Comparison of ENCODE assay signal across 8 cellular contexts in the genomic region with DNA sequence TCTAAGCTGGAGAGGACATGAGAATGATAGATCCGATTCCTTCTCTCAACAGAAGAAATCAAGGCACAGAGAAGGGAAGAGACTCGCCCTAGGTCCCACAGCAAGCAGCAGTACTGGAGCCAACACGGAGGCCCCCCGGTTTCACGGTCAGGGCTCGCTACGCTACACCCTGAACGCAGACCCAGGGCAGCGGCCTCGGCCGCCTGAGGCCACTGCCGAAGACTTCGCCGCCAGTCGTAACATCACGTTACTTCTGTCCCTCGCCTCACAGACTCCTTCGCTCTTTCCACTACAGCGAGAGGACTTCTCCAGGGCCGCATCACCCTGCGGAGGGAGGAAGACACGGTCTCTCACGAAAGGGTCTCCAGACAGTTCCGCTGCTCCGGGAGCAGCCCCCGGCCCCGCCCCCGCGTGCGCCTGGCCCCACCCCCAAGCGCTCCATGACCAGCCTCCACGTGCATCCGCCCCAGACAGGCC. TPM values are rescaled to one million over a fixed set of nuclear protein-coding genes. Genes with fewer than 3 reads are reported as not detected.
DNase-seq lines count a peak whose midpoint lies in the region; ATAC-seq and TF ChIP-seq lines count a peak whose summit lies in the region.

No MANE protein-coding gene starts in this region.

- intact Hi-C loops in sigmoid colon (cut with DNase I), result loop anchor here (2.0 kb wide), 1 partner anchor 31 kb away; a partner anchor contains a TSS

- H3K9ac ChIP-seq in ES-I3 (ENCODE audit: low read depth, low read length), result peak overlapping the region; percentile 69; the same call in 1 of the 2 replicates

- H3K4me3 ChIP-seq in HFF-Myc (replicated peaks; ENCODE audit: low read depth, low read length) (peak overlapping the region; percentile 88), RWPE2 (ENCODE audit: severe bottlenecking) (peak overlapping the region; percentile 83), foreskin fibroblast (ENCODE audit: low read depth in 1 of 2, low read length in 2 of 2) (peak overlapping the region; percentile 76 to 97), sigmoid colon (peak overlapping the region; percentile 71 to 87 (median 80))

- H3K27ac ChIP-seq in RWPE2 (ENCODE audit: poor library complexity, severe bottlenecking), result no peak overlapping the region
- H3K27ac ChIP-seq in sigmoid colon, result peak overlapping the region; percentile 59 to 81 (median 79)

- 4% methylated on average over 33 of the region's 33 CpGs for WGBS in sigmoid colon, 2 donors

- DNase-seq in HFF-Myc (ENCODE audit: extremely low read depth, low read depth), result no peak
- DNase-seq in RWPE2 (ENCODE audit: low spot score), result no peak
- no peak for DNase-seq in foreskin fibroblast
- DNase-seq in sigmoid colon, result no peak
- no peak for DNase-seq in KBM-7
- no peak for DNase-seq in pons (ENCODE audit: low spot score)
- DNase-seq in NCI-H2107 (lab: John Stamatoyannopoulos, UW), result no peak

- H3K36me3 ChIP-seq in ES-I3 (ENCODE audit: insufficient read depth, low read length) (no peaks in the 10 kb centered on the region), RWPE2 (ENCODE audit: low read depth) (no peaks in the 10 kb centered on the region), sigmoid colon (no peaks in the 10 kb centered on the region)

- in situ Hi-C loops in KBM-7 (cut with MboI; ENCODE audit: low pct_unique_long_range_greater_than_20kb, low sequenced_read_pairs), result no loop called here

- ATAC-seq in RWPE2 (ENCODE audit: low read depth), result peak; percentile 27

- H3K4me1 ChIP-seq in ES-I3 (ENCODE audit: insufficient read depth, low read length) (no peaks in the 10 kb centered on the region; the same call in 1 of the 2 replicates), RWPE2 (ENCODE audit: insufficient read depth, poor library complexity, severe bottlenecking) (no peaks in the 10 kb centered on the region), sigmoid colon (peaks cover 0 to 16% (median 6%) of the 10 kb centered on the region in 4 donors)

- TF ChIP-seq POLR2A in sigmoid colon (IDR thresholded peaks at IDR 0.05), result no peak

- H3K9me3 ChIP-seq in ES-I3 (ENCODE audit: control insufficient read depth, insufficient read depth, low read length) (no peaks in the 10 kb centered on the region), RWPE2 (ENCODE audit: severe bottlenecking) (no peaks in the 10 kb centered on the region), sigmoid colon (no peaks in the 10 kb centered on the region)

- TF ChIP-seq EP300 in sigmoid colon (IDR thresholded peaks at IDR 0.05), result peak in 1 of 4 donors; percentile 21

- TF ChIP-seq CTCF in HFF-Myc (IDR thresholded peaks at IDR 0.05; ENCODE audit: low read depth, low read length, missing control alignments), result no peak
- TF ChIP-seq CTCF in RWPE2 (IDR thresholded peaks at IDR 0.05; ENCODE audit: poor library complexity, severe bottlenecking), result no peak
- no peak for TF ChIP-seq CTCF in foreskin fibroblast (IDR thresholded peaks at IDR 0.05; ENCODE audit: low read depth, low read length)
- TF ChIP-seq CTCF in sigmoid colon (IDR thresholded peaks at IDR 0.05), result no peak

- no peaks in the 10 kb centered on the region for H3K27me3 ChIP-seq in RWPE2 (ENCODE audit: insufficient read depth, poor library complexity, severe bottlenecking)
- H3K27me3 ChIP-seq in sigmoid colon, result no peaks in the 10 kb centered on the region

RNA-seq across cellular contexts. Expression of a gene that starts 0.4 kb away (rescaled TPM):
- 10 to 100 TPM; 12.6 to 20.9 (median 16.6) TPM for total RNA-seq in sigmoid colon
- 10 to 100 TPM in 1 of 3 donors, 1 to 10 TPM in 2; 5.8 to 14.3 (median 8.4) TPM for polyA plus RNA-seq in sigmoid colon

RNA-seq across cellular contexts. Expression of a gene that starts 32.0 kb away (rescaled TPM):
- 1 to 10 TPM in 3 of 4 donors, under 1 TPM in 1; 0.28 to 2.9 (median 2.0) TPM for total RNA-seq in sigmoid colon
- 1 to 10 TPM; 1.6 to 4.5 (median 4.2) TPM for polyA plus RNA-seq in sigmoid colon
